In the genomic region with DNA sequence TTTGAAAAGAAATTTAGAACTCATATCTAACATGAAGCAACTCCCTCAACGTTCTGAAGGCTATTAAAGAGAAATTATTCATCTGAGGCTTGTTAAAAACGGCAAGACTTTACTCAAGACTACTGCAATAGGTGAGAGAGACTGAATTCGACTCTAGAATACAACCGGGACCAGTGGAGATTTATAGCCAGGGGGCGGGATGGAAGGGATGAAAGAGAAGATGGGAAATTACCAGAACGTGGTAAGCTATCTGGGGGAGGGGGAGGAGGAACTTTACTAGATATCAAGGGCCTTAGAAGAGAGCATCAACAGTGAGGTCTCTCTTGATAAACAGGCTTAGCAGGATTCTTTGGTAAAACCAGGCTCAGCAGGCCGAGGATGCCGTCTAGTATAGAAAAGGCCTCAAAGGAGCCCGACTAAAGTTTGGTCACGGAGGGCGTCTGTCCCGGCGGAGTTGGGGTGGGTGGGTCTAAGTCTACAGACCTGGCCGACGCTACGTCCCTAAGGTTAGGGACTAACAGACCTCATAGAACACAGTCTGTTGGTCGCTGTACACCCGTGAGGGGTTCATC, we compare ENCODE assay signal across 1 cellular context.
TF ChIP-seq lines count a peak whose summit lies in the region.

No MANE protein-coding gene starts in this region.

TF ChIP-seq in GM23338, 12 proteins besides CTCF, POLR2A, EP300 and RAD21:
- TF ChIP-seq, protein P1, sequence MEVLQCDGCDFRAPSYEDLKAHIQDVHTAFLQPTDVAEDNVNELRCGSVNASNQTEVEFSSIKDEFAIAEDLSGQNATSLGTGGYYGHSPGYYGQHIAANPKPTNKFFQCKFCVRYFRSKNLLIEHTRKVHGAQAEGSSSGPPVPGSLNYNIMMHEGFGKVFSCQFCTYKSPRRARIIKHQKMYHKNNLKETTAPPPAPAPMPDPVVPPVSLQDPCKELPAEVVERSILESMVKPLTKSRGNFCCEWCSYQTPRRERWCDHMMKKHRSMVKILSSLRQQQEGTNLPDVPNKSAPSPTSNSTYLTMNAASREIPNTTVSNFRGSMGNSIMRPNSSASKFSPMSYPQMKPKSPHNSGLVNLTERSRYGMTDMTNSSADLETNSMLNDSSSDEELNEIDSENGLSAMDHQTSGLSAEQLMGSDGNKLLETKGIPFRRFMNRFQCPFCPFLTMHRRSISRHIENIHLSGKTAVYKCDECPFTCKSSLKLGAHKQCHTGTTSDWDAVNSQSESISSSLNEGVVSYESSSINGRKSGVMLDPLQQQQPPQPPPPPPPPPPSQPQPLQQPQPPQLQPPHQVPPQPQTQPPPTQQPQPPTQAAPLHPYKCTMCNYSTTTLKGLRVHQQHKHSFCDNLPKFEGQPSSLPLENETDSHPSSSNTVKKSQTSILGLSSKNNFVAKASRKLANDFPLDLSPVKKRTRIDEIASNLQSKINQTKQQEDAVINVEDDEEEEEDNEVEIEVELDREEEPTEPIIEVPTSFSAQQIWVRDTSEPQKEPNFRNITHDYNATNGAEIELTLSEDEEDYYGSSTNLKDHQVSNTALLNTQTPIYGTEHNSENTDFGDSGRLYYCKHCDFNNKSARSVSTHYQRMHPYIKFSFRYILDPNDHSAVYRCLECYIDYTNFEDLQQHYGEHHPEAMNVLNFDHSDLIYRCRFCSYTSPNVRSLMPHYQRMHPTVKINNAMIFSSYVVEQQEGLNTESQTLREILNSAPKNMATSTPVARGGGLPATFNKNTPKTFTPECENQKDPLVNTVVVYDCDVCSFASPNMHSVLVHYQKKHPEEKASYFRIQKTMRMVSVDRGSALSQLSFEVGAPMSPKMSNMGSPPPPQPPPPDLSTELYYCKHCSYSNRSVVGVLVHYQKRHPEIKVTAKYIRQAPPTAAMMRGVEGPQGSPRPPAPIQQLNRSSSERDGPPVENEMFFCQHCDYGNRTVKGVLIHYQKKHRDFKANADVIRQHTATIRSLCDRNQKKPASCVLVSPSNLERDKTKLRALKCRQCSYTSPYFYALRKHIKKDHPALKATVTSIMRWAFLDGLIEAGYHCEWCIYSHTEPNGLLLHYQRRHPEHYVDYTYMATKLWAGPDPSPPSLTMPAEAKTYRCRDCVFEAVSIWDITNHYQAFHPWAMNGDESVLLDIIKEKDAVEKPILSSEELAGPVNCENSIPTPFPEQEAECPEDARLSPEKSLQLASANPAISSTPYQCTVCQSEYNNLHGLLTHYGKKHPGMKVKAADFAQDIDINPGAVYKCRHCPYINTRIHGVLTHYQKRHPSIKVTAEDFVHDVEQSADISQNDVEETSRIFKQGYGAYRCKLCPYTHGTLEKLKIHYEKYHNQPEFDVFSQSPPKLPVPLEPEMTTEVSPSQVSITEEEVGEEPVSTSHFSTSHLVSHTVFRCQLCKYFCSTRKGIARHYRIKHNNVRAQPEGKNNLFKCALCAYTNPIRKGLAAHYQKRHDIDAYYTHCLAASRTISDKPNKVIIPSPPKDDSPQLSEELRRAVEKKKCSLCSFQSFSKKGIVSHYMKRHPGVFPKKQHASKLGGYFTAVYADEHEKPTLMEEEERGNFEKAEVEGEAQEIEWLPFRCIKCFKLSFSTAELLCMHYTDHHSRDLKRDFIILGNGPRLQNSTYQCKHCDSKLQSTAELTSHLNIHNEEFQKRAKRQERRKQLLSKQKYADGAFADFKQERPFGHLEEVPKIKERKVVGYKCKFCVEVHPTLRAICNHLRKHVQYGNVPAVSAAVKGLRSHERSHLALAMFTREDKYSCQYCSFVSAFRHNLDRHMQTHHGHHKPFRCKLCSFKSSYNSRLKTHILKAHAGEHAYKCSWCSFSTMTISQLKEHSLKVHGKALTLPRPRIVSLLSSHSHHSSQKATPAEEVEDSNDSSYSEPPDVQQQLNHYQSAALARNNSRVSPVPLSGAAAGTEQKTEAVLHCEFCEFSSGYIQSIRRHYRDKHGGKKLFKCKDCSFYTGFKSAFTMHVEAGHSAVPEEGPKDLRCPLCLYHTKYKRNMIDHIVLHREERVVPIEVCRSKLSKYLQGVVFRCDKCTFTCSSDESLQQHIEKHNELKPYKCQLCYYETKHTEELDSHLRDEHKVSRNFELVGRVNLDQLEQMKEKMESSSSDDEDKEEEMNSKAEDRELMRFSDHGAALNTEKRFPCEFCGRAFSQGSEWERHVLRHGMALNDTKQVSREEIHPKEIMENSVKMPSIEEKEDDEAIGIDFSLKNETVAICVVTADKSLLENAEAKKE (CRISPR knock-in tag; IDR thresholded peaks at IDR 0.05), result no peak
- TF ChIP-seq JUNB (IDR thresholded peaks at IDR 0.05; ENCODE audit: unreplicated experiment) (no peak), EZH2 (IDR thresholded peaks at IDR 0.05; ENCODE audit: low read depth, unreplicated experiment) (no peak), POLR2AphosphoS5 (IDR thresholded peaks at IDR 0.05; ENCODE audit: low read depth) (no peak), NANOG (IDR thresholded peaks at IDR 0.05; ENCODE audit: borderline replicate concordance) (no peak), STAT1 (IDR thresholded peaks at IDR 0.05; ENCODE audit: unreplicated experiment) (no peak)
- TF ChIP-seq, protein P2, sequence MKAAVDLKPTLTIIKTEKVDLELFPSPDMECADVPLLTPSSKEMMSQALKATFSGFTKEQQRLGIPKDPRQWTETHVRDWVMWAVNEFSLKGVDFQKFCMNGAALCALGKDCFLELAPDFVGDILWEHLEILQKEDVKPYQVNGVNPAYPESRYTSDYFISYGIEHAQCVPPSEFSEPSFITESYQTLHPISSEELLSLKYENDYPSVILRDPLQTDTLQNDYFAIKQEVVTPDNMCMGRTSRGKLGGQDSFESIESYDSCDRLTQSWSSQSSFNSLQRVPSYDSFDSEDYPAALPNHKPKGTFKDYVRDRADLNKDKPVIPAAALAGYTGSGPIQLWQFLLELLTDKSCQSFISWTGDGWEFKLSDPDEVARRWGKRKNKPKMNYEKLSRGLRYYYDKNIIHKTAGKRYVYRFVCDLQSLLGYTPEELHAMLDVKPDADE (IDR thresholded peaks at IDR 0.05), result no peak
